ENCODE assay signal across 12 cellular contexts in genomic region chr9:4743131-4743875, GRCh38. TPM values are rescaled to one million over a fixed set of nuclear protein-coding genes. Genes with fewer than 3 reads are reported as not detected.
DNase-seq lines count a peak whose midpoint lies in the region; ATAC-seq, FAIRE-seq and TF ChIP-seq lines count a peak whose summit lies in the region.
"Had no signal": no experiment of that assay in that cellular context is flagged by ENCODE, and none has a peak within 500 bp of the region (broad histone marks: within the 10 kb centered on the region; RNA-seq: fewer than 3 reads in every experiment).

No MANE protein-coding gene starts in this region.

- FAIRE-seq in GM19239 (lab: Jason Lieb, UNC): no peak

- H2BK120ac ChIP-seq in trophoblast cell (ENCODE audit: insufficient read depth, low read length, poor library complexity): no peak overlapping the region

- TF ChIP-seq RAD21 in SK-N-SH (IDR thresholded peaks at IDR 0.05; ENCODE audit: low read length): no peak

- peaks cover 11% of the 10 kb centered on the region for H3K79me1 ChIP-seq in trophoblast cell (ENCODE audit: low read length)

- no peak overlapping the region for H3K4ac ChIP-seq in trophoblast cell (ENCODE audit: low read depth, low read length)

- H3K4me1 ChIP-seq in SK-N-SH (ENCODE audit: control insufficient read depth in 1 of 2, insufficient read depth in 2 of 2, low read depth in 1 of 2, low read length in 1 of 2) (peaks cover 5 to 13% of the 10 kb centered on the region in 2 experiments; a peak in 2 of 4 replicates), trophoblast cell (ENCODE audit: control insufficient read depth in 1 of 2, insufficient read depth in 2 of 2, low read length in 2 of 2) (peaks cover 7 to 10% of the 10 kb centered on the region in 2 experiments), SJCRH30 (no peaks in the 10 kb centered on the region)

- no peak overlapping the region for H3K23ac ChIP-seq in trophoblast cell (ENCODE audit: low read length)

- no peak overlapping the region for H3K14ac ChIP-seq in trophoblast cell (ENCODE audit: low read length)

- no peak for DNase-seq in SK-N-SH
- DNase-seq in LHCN-M2 (ENCODE audit: low read depth): peak; percentile 41
- peak; percentile 86 for DNase-seq in epithelial cell of esophagus (ENCODE audit: low read depth)
- peak in 1 of 2 donors; percentile 12 for DNase-seq in trophoblast cell
- DNase-seq in GM19239 (ENCODE audit: insufficient read length, low spot score): no peak
- DNase-seq in activated gamma-delta T cell treated with Interleukin-2 at 50 U/mL for 16 hours: no peak
- no peak for DNase-seq in SJCRH30
- DNase-seq: erythroblast; NCI-H1417; NCI-H748 treated with DMSO at 0.1 percent for 48 hours; stimulated activated naive CD4-positive, alpha-beta T cell had no signal

- 79% methylated on average over 5 of the region's 5 CpGs for WGBS in SK-N-SH (ENCODE audit: low lambda C conversion rate)
- WGBS in trophoblast cell (ENCODE audit: extremely low coverage, insufficient coverage, insufficient read length): no CpG with 5 or more reads among the region's 5 CpGs

- no peak overlapping the region for H4K12ac ChIP-seq in trophoblast cell (ENCODE audit: low read depth, low read length)

- no peak overlapping the region for H4K8ac ChIP-seq in trophoblast cell (ENCODE audit: low read depth, low read length)

- no peaks in the 10 kb centered on the region for H3K9me2 ChIP-seq in SK-N-SH

- H4K91ac ChIP-seq in trophoblast cell (ENCODE audit: low read depth, low read length): peak overlapping the region; percentile 69

- H3K79me2 ChIP-seq in SK-N-SH (ENCODE audit: insufficient read depth) (peaks cover 21% of the 10 kb centered on the region), trophoblast cell (ENCODE audit: control insufficient read depth, insufficient read depth, low read length, poor library complexity) (peaks cover 17% of the 10 kb centered on the region)

- no peak for ATAC-seq in SK-N-SH treated with all-trans-retinoic acid at 6 μM for 48 hours

- H4K20me1 ChIP-seq in SK-N-SH (ENCODE audit: insufficient read depth): no peaks in the 10 kb centered on the region; the same call in 1 of the 2 replicates

- H3K18ac ChIP-seq in trophoblast cell (ENCODE audit: low read length): no peak overlapping the region

- no peak overlapping the region for H2AK5ac ChIP-seq in trophoblast cell (ENCODE audit: low read length)

- H3K9me3 ChIP-seq in SK-N-SH (no peaks in the 10 kb centered on the region), trophoblast cell (ENCODE audit: insufficient read depth, low read depth, low read length) (no peaks in the 10 kb centered on the region), SJCRH30 (replicated peaks) (no peaks in the 10 kb centered on the region)

- H3F3A ChIP-seq in SK-N-SH (replicated peaks; ENCODE audit: insufficient read depth): peaks cover 17% of the 10 kb centered on the region

- no peak for TF ChIP-seq CTCF in SK-N-SH (IDR thresholded peaks at IDR 0.05)
- TF ChIP-seq CTCF in epithelial cell of esophagus (IDR thresholded peaks at IDR 0.05; ENCODE audit: insufficient read depth, low read depth, low read length, missing control alignments): no peak

- no peak overlapping the region for H2BK12ac ChIP-seq in trophoblast cell (ENCODE audit: low read length)

- H3K36me3 ChIP-seq in SK-N-SH (replicated peaks in 1 of 2; ENCODE audit: control insufficient read depth in 1 of 2, insufficient read depth in 2 of 2, low read length in 1 of 2): peaks cover 0 to 2% of the 10 kb centered on the region in 2 experiments
- H3K36me3 ChIP-seq in trophoblast cell (ENCODE audit: control insufficient read depth in 1 of 2, insufficient read depth in 2 of 2, low read length in 2 of 2): peaks cover 0 to 1% of the 10 kb centered on the region in 2 experiments
- no peaks in the 10 kb centered on the region for H3K36me3 ChIP-seq in SJCRH30

- H3K4me3 ChIP-seq in SK-N-SH (ENCODE audit: low read depth in 2 of 2, low read length in 1 of 2) (0 out of 4 replicates have a peak overlapping the region, but pooled peaks of 1 of the 2 experiments have one; percentile 5), epithelial cell of esophagus (ENCODE audit: low read length) (no peak overlapping the region), trophoblast cell (ENCODE audit: low read depth, low read length) (no peak overlapping the region), SJCRH30 (no peak overlapping the region)

- H2BK5ac ChIP-seq in trophoblast cell (ENCODE audit: low read depth, low read length, poor library complexity): peak overlapping the region; percentile 49

- POLR2A ChIA-PET in SK-N-SH (lab: Yijun Ruan, JAX): interaction anchor here (1.3 kb wide), 1 partner anchor 49 kb away, joined by 3 read pairs; the partner anchor contains the start of gene RCL1

- H3K4me2 ChIP-seq in SK-N-SH (no peak overlapping the region), trophoblast cell (ENCODE audit: low read length) (no peak overlapping the region)

- no peak overlapping the region for H2AFZ ChIP-seq in SK-N-SH (ENCODE audit: low read depth)
- no peak overlapping the region for H2AFZ ChIP-seq in trophoblast cell (ENCODE audit: insufficient read depth, low read length, poor library complexity)

- H3K9ac ChIP-seq in SK-N-SH (no peak overlapping the region), trophoblast cell (ENCODE audit: low read length) (no peak overlapping the region)

- CTCF ChIA-PET in SK-N-SH (lab: Yijun Ruan, JAX): interaction anchor here (2.6 kb wide), 1 partner anchor 16 kb away, joined by 11 read pairs; no protein-coding TSS in a partner anchor

- TF ChIP-seq EP300 in SK-N-SH (IDR thresholded peaks at IDR 0.05; ENCODE audit: borderline replicate concordance in 1 of 2, low read depth in 1 of 2, low read length in 1 of 2): no peak

- H3K27ac ChIP-seq in SK-N-SH (ENCODE audit: low read depth in 2 of 2, low read length in 1 of 2) (0 out of 4 replicates have a peak overlapping the region, but pooled peaks of 1 of the 2 experiments have one; percentile 2), trophoblast cell (ENCODE audit: low read depth, low read length) (no peak overlapping the region), SJCRH30 (no peak overlapping the region)

- H3K27me3 ChIP-seq in SK-N-SH (ENCODE audit: insufficient read depth) (no peaks in the 10 kb centered on the region), trophoblast cell (ENCODE audit: insufficient read depth, low read length) (no peaks in the 10 kb centered on the region), SJCRH30 (no peaks in the 10 kb centered on the region)

TF ChIP-seq in SK-N-SH treated with all-trans-retinoic acid at 6 μM for 48 hours, 23 proteins besides CTCF, POLR2A, EP300 and RAD21:
- peak; percentile 12; the same call in 1 of the 2 replicates for TF ChIP-seq ISL1 (CRISPR knock-in tag; IDR thresholded peaks at IDR 0.05)
- no peak for TF ChIP-seq TCF4 (CRISPR knock-in tag; IDR thresholded peaks at IDR 0.05; ENCODE audit: borderline replicate concordance)
- TF ChIP-seq TOX (CRISPR knock-in tag; IDR thresholded peaks at IDR 0.05; ENCODE audit: borderline replicate concordance): no peak
- no peak for TF ChIP-seq ZC3H10 (CRISPR knock-in tag; IDR thresholded peaks at IDR 0.05)
- TF ChIP-seq OSR1 (CRISPR knock-in tag; IDR thresholded peaks at IDR 0.05): no peak
- no peak for TF ChIP-seq BACH2 (CRISPR knock-in tag; IDR thresholded peaks at IDR 0.05; ENCODE audit: borderline replicate concordance)
- TF ChIP-seq ZNF565 (CRISPR knock-in tag; conservative IDR thresholded peaks at IDR 0.05; ENCODE audit: low read depth): no peak

TF ChIP-seq in SK-N-SH, 30 proteins besides CTCF, POLR2A, EP300 and RAD21 (continues in another document):
- TF ChIP-seq NFIC (IDR thresholded peaks at IDR 0.05; ENCODE audit: borderline replicate concordance): no peak
- no peak for TF ChIP-seq RXRA (IDR thresholded peaks at IDR 0.05; ENCODE audit: borderline replicate concordance, low read depth)
- no peak for TF ChIP-seq PBX3 (IDR thresholded peaks at IDR 0.05)
- no peak for TF ChIP-seq TEAD4 (IDR thresholded peaks at IDR 0.05; ENCODE audit: borderline replicate concordance, insufficient read depth)
- TF ChIP-seq MXI1 (IDR thresholded peaks at IDR 0.05; ENCODE audit: low read depth, low read length): no peak
- TF ChIP-seq GATA2 (CRISPR knock-in tag; IDR thresholded peaks at IDR 0.05): no peak
- TF ChIP-seq CHD2 (IDR thresholded peaks at IDR 0.05; ENCODE audit: low read length, partially characterized antibody): no peak
- no peak for TF ChIP-seq FOXJ3 (CRISPR knock-in tag; IDR thresholded peaks at IDR 0.05)
- no peak for TF ChIP-seq GABPA (IDR thresholded peaks at IDR 0.05; ENCODE audit: low read depth)
- TF ChIP-seq SMC3 (IDR thresholded peaks at IDR 0.05; ENCODE audit: low read depth, low read length): no peak
- TF ChIP-seq USF2 (IDR thresholded peaks at IDR 0.05; ENCODE audit: borderline replicate concordance, low read depth, low read length): no peak
- no peak for TF ChIP-seq RCOR1 (IDR thresholded peaks at IDR 0.05; ENCODE audit: low read length)

RNA-seq across cellular contexts. Expression of gene AK3, which starts 2.3 kb away (rescaled TPM):
- 20.6 and 30.8 TPM in 2 replicates for polyA plus RNA-seq in SK-N-SH (2012; rRNA removed)
- polyA plus RNA-seq in SK-N-SH (2012; cell fraction: cytosol; rRNA removed): 33.5 and 41.1 TPM in 2 replicates
- 13.6 and 32.3 TPM in 2 replicates for polyA plus RNA-seq in SK-N-SH (2012; cell fraction: nucleus; rRNA removed)
- 69.3 and 85.5 TPM in 2 replicates for total RNA-seq in LHCN-M2 (2014; rRNA removed)
- 24.5 TPM for polyA plus RNA-seq in LHCN-M2 (2012)
- polyA plus RNA-seq in trophoblast cell (2013): 32.9 and 34.0 TPM in 2 replicates
- total RNA-seq in SJCRH30 (2014; rRNA removed; shearing (Covaris generic)): 41.0 and 42.2 TPM in 2 replicates

RNA-seq across cellular contexts. Expression of gene RCL1, which starts 49.4 kb away (rescaled TPM):
- 18.4 and 18.6 TPM in 2 replicates for polyA plus RNA-seq in SK-N-SH (2012; rRNA removed)
- 16.3 and 17.0 TPM in 2 replicates for polyA plus RNA-seq in SK-N-SH (2012; cell fraction: cytosol; rRNA removed)
- polyA plus RNA-seq in SK-N-SH (2012; cell fraction: nucleus; rRNA removed): 18.0 and 22.4 TPM in 2 replicates
- 9.7 and 15.0 TPM in 2 replicates for total RNA-seq in LHCN-M2 (2014; rRNA removed)
- polyA plus RNA-seq in LHCN-M2 (2012): 3.7 TPM
- polyA plus RNA-seq in trophoblast cell (2013): 25.3 and 26.8 TPM in 2 replicates
- total RNA-seq in SJCRH30 (2014; rRNA removed; shearing (Covaris generic)): 23.9 and 27.0 TPM in 2 replicates

Comparison
In these comparisons a context has a peak if more than half of its experiments do, and no peak if none do; other contexts are left out.
1. DNase-seq: peak in LHCN-M2 (single experiment) and epithelial cell of esophagus (single experiment); none in SK-N-SH (single experiment), GM19239 (single experiment), activated gamma-delta T cell treated with Interleukin-2 at 50 U/mL for 16 hours (single experiment) and SJCRH30 (0 of 2).